3 cellular contexts compared by ENCODE assay signal in genomic region chrX:123797543-123798447, GRCh38.
TF ChIP-seq lines count a peak whose summit lies in the region.

No MANE protein-coding gene starts in this region.

TF ChIP-seq in SK-N-SH treated with all-trans-retinoic acid at 6 μM for 48 hours, 23 proteins besides CTCF, POLR2A, EP300 and RAD21 (continued from another document):
- TF ChIP-seq TSHZ2 (CRISPR knock-in tag; IDR thresholded peaks at IDR 0.05) (no peak), ZNF70 (CRISPR knock-in tag; IDR thresholded peaks at IDR 0.05) (no peak), BACH2 (CRISPR knock-in tag; IDR thresholded peaks at IDR 0.05; ENCODE audit: borderline replicate concordance) (no peak), TOX (CRISPR knock-in tag; IDR thresholded peaks at IDR 0.05; ENCODE audit: borderline replicate concordance) (no peak), ZNF565 (CRISPR knock-in tag; conservative IDR thresholded peaks at IDR 0.05; ENCODE audit: low read depth) (no peak), CSDC2 (CRISPR knock-in tag; IDR thresholded peaks at IDR 0.05) (no peak), ZFP30 (CRISPR knock-in tag; IDR thresholded peaks at IDR 0.05) (no peak), CREB5 (CRISPR knock-in tag; IDR thresholded peaks at IDR 0.05; ENCODE audit: low read depth) (no peak)

TF ChIP-seq in SK-N-SH, 30 proteins besides CTCF, POLR2A, EP300 and RAD21 (continued from another document):
- TF ChIP-seq USF2 (IDR thresholded peaks at IDR 0.05; ENCODE audit: borderline replicate concordance, low read depth, low read length), result no peak
- TF ChIP-seq MAX (IDR thresholded peaks at IDR 0.05; ENCODE audit: low read depth), result no peak
- TF ChIP-seq CHD2 (IDR thresholded peaks at IDR 0.05; ENCODE audit: low read length, partially characterized antibody), result no peak
- no peak for TF ChIP-seq RCOR1 (IDR thresholded peaks at IDR 0.05; ENCODE audit: low read length)
- TF ChIP-seq FOXJ3 (CRISPR knock-in tag; IDR thresholded peaks at IDR 0.05), result no peak
- no peak for TF ChIP-seq TEAD4 (IDR thresholded peaks at IDR 0.05; ENCODE audit: borderline replicate concordance, insufficient read depth)
- TF ChIP-seq TCF12 (IDR thresholded peaks at IDR 0.05), result no peak
- no peak for TF ChIP-seq FOSL2 (IDR thresholded peaks at IDR 0.05; ENCODE audit: borderline replicate concordance, low read depth)
- no peak for TF ChIP-seq JUND (IDR thresholded peaks at IDR 0.05)
- no peak for TF ChIP-seq ELF1 (IDR thresholded peaks at IDR 0.05)
- TF ChIP-seq ZBTB33 (IDR thresholded peaks at IDR 0.05; ENCODE audit: borderline replicate concordance, low read depth), result no peak
- no peak for TF ChIP-seq YY1 (IDR thresholded peaks at IDR 0.05; ENCODE audit: low read depth)
- no peak for TF ChIP-seq GABPA (IDR thresholded peaks at IDR 0.05; ENCODE audit: low read depth)
- no peak for TF ChIP-seq POLR2AphosphoS5 (IDR thresholded peaks at IDR 0.05; ENCODE audit: low read depth, low read length)
- TF ChIP-seq MXI1 (IDR thresholded peaks at IDR 0.05; ENCODE audit: low read depth, low read length), result no peak

TF ChIP-seq in GM12878, 131 proteins besides CTCF, POLR2A, EP300 and RAD21 (continued from another document):
- no peak for TF ChIP-seq REST (IDR thresholded peaks at IDR 0.05; ENCODE audit: low read depth, low read length)
- TF ChIP-seq YBX1 (IDR thresholded peaks at IDR 0.05), result no peak
- TF ChIP-seq NFYA (IDR thresholded peaks at IDR 0.05; ENCODE audit: borderline replicate concordance, low read depth, low read length), result no peak
- TF ChIP-seq NR2C1 (IDR thresholded peaks at IDR 0.05), result no peak
